ENCODE assay signal across 8 cellular contexts in the genomic region with DNA sequence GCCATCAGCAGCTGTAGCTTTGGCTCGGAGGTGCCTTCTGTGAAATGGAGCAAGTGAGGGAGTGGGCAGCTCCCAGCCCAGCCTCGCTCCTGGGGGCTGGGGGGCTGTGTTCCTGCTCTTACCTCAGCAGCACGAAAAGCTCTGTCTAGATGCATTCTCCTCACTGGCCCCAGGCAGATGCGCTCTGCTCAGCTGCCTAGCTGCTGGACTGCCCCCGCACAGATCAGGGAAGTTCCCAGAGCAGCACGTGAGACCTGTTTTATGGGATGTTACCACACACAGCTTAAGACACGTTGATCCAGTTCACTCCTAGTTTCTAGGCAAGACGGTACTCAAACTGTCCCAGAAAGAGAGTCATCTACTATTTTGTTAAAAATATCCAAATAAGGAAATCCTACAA. TPM values are rescaled to one million over a fixed set of nuclear protein-coding genes. Genes with fewer than 3 reads are reported as not detected.
DNase-seq lines count a peak whose midpoint lies in the region; ATAC-seq and TF ChIP-seq lines count a peak whose summit lies in the region.

No MANE protein-coding gene starts in this region.

- H2BK5ac ChIP-seq in neuronal stem cell (ENCODE audit: low read length): no peak overlapping the region

- no peak overlapping the region for H4K91ac ChIP-seq in neuronal stem cell (ENCODE audit: low read depth, low read length, poor library complexity)

- peak; percentile 88 for DNase-seq in LNCaP clone FGC (ENCODE audit: low read depth)
- DNase-seq in activated T-helper 9 cell treated with anti-CD3 and anti-CD28 coated beads, Interleukin-2, amount 50 U/mL, for 16 hours (ENCODE audit: low read depth): peak; percentile 45
- no peak for DNase-seq in neuronal stem cell (ENCODE audit: low spot score)
- DNase-seq in GDM1 (lab: John Stamatoyannopoulos, UW): no peak
- DNase-seq in HUDEP-2 (lab: John Stamatoyannopoulos, UW; ENCODE audit: unreplicated experiment in 76 of 76): no peak
- DNase-seq in stomach: no peak

- no peak overlapping the region for H2AFZ ChIP-seq in neuronal stem cell (ENCODE audit: low read length)

- WGBS in neuronal stem cell (ENCODE audit: extremely low coverage in 2 of 2, insufficient read length in 2 of 2, insufficient replicate concordance in 1 of 2), 2 donors: no CpG with 5 or more reads among the region's 8 CpGs
- WGBS in stomach, 5 donors: 50 to 78% (median 69%) methylated on average over 7 to 8 of the region's 8 CpGs

- no peak overlapping the region for H2AK5ac ChIP-seq in neuronal stem cell (ENCODE audit: low read depth, low read length)

- H3K18ac ChIP-seq in neuronal stem cell (ENCODE audit: low read length): no peak overlapping the region

- peak overlapping the region; percentile 84 for H2BK15ac ChIP-seq in neuronal stem cell (ENCODE audit: low read length)

- H3K9ac ChIP-seq in neuronal stem cell (ENCODE audit: low read depth, low read length, poor library complexity): no peak overlapping the region

- no peak overlapping the region for H3K23ac ChIP-seq in neuronal stem cell (ENCODE audit: low read depth, low read length, poor library complexity)

- no peak overlapping the region for H3K4me2 ChIP-seq in neuronal stem cell (ENCODE audit: insufficient read depth, low read length, poor library complexity, severe bottlenecking)

- no peak overlapping the region for H2BK120ac ChIP-seq in neuronal stem cell (ENCODE audit: low read depth, low read length)

- H3K79me1 ChIP-seq in neuronal stem cell (ENCODE audit: low read depth, low read length): no peaks in the 10 kb centered on the region

- no peaks in the 10 kb centered on the region for H3K36me3 ChIP-seq in neuronal stem cell (replicated peaks in 1 of 2; ENCODE audit: control insufficient read depth in 2 of 2, insufficient read depth in 2 of 2, low read length in 2 of 2)
- no peaks in the 10 kb centered on the region for H3K36me3 ChIP-seq in stomach

- H3K27ac ChIP-seq in neuronal stem cell (replicated peaks; ENCODE audit: low read length) (no peak overlapping the region), stomach (peak overlapping the region in 2 of 5 donors; percentile 1 to 43)

- H3K9me3 ChIP-seq in neuronal stem cell (replicated peaks in 1 of 2; ENCODE audit: control insufficient read depth in 2 of 2, insufficient read depth in 1 of 2, low read depth in 1 of 2, low read length in 2 of 2) (peaks cover 0 to 3% of the 10 kb centered on the region in 2 donors), stomach (no peaks in the 10 kb centered on the region)

- no peak overlapping the region for H3K4ac ChIP-seq in neuronal stem cell (ENCODE audit: low read length)

- H3K4me1 ChIP-seq in neuronal stem cell (ENCODE audit: control insufficient read depth in 2 of 2, insufficient read depth in 1 of 2, low read depth in 1 of 2, low read length in 2 of 2): peaks cover 20% of the 10 kb centered on the region in 2 donors
- H3K4me1 ChIP-seq in stomach: peaks cover 0 to 53% (median 0%) of the 10 kb centered on the region in 4 donors

- TF ChIP-seq CTCF in LNCaP clone FGC (IDR thresholded peaks at IDR 0.05; ENCODE audit: control insufficient read depth, extremely low read depth, insufficient read depth) (no peak), stomach (IDR thresholded peaks at IDR 0.05) (no peak)

- ATAC-seq in GM18907 (IDR thresholded peaks at IDR 0.05; ENCODE audit: unreplicated experiment): peak; percentile 40
- ATAC-seq in GM21360 (IDR thresholded peaks at IDR 0.05; ENCODE audit: unreplicated experiment): no peak

- no peak overlapping the region for H4K8ac ChIP-seq in neuronal stem cell (ENCODE audit: low read depth, low read length)

- no peak for TF ChIP-seq POLR2A in stomach (IDR thresholded peaks at IDR 0.05)

- intact Hi-C loops in stomach (cut with DNase I; ENCODE audit: low total_unique reads): no loop called here

- TF ChIP-seq EP300 in stomach (IDR thresholded peaks at IDR 0.05): no peak

- no peak overlapping the region for H3K14ac ChIP-seq in neuronal stem cell (ENCODE audit: low read length)

- H3K27me3 ChIP-seq in neuronal stem cell (ENCODE audit: control insufficient read depth in 3 of 3, insufficient read depth in 3 of 3, low read depth in 1 of 3, low read length in 3 of 3) (no peaks in the 10 kb centered on the region), stomach (no peaks in the 10 kb centered on the region)

- H2BK12ac ChIP-seq in neuronal stem cell (ENCODE audit: low read length): no peak overlapping the region

- H3K4me3 ChIP-seq in LNCaP clone FGC (ENCODE audit: low read depth, low read length) (peak overlapping the region; percentile 63), neuronal stem cell (ENCODE audit: low read length in 2 of 2) (no peak overlapping the region), stomach (no peak overlapping the region)

RNA-seq across cellular contexts. Expression of a gene that starts 13.6 kb away (rescaled TPM):
- polyA plus RNA-seq in neuronal stem cell (2013, experiment 1 of 2): 0.22 TPM
- polyA plus RNA-seq in neuronal stem cell (2013, experiment 2 of 2): 0.21 TPM
- 10 to 100 TPM in 4 of 5 donors, not detected in 1; 12.8 to 44.6 (median 33.0) TPM for total RNA-seq in stomach
- 10 to 100 TPM; 10.6 to 20.0 (median 14.1) TPM for polyA plus RNA-seq in stomach

RNA-seq across cellular contexts. Expression of a gene that starts 43.4 kb away (rescaled TPM):
- polyA plus RNA-seq in neuronal stem cell (2013, experiment 1 of 2): 0.04 TPM
- not detected for polyA plus RNA-seq in neuronal stem cell (2013, experiment 2 of 2)
- total RNA-seq in stomach: under 1 TPM in 1 of 5 donors, not detected in 4; 0.73 TPM
- not detected for polyA plus RNA-seq in stomach

Comparison
In these comparisons a context has a peak if more than half of its experiments do, and no peak if none do; other contexts are left out.
1. DNase-seq: peak in LNCaP clone FGC (single experiment) and activated T-helper 9 cell treated with anti-CD3 and anti-CD28 coated beads, Interleukin-2, amount 50 U/mL, for 16 hours (single experiment); none in neuronal stem cell (single experiment), GDM1 (single experiment), HUDEP-2 (0 of 76) and stomach (single experiment).